In genomic region chr2:74036450-74037175, GRCh38 we compare ENCODE assay signal across 11 cellular contexts. TPM values are rescaled to one million over a fixed set of nuclear protein-coding genes. Genes with fewer than 3 reads are reported as not detected.
DNase-seq lines count a peak whose midpoint lies in the region; ATAC-seq and TF ChIP-seq lines count a peak whose summit lies in the region.
"Had no signal": no experiment of that assay in that cellular context is flagged by ENCODE, and none has a peak within 500 bp of the region (broad histone marks: within the 10 kb centered on the region; RNA-seq: fewer than 3 reads in every experiment).

No MANE protein-coding gene starts in this region.

- no peaks in the 10 kb centered on the region for H3K27me3 Mint-ChIP-seq in activated naive CD8-positive, alpha-beta T cell treated with anti-CD3 and anti-CD28 coated beads for 36 hours
- H3K27me3 Mint-ChIP-seq in natural killer cell (ENCODE audit: low read depth in 2 of 2): no peaks in the 10 kb centered on the region

- peaks cover 66% of the 10 kb centered on the region for H3K4me1 Mint-ChIP-seq in activated naive CD8-positive, alpha-beta T cell treated with anti-CD3 and anti-CD28 coated beads for 36 hours
- H3K4me1 Mint-ChIP-seq in natural killer cell: peaks cover 88 to 92% of the 10 kb centered on the region in 2 donors

- H3K4me3 Mint-ChIP-seq in activated naive CD8-positive, alpha-beta T cell treated with anti-CD3 and anti-CD28 coated beads for 36 hours: no peak overlapping the region
- H3K4me3 Mint-ChIP-seq in natural killer cell: peak overlapping the region; percentile 69
- H3K4me3 Mint-ChIP-seq: neural progenitor cell had no signal

- peak overlapping the region; percentile 0 for H3K27ac Mint-ChIP-seq in activated naive CD8-positive, alpha-beta T cell treated with anti-CD3 and anti-CD28 coated beads for 36 hours
- peak overlapping the region; percentile 66 to 70 for H3K27ac Mint-ChIP-seq in natural killer cell
- H3K27ac Mint-ChIP-seq: neural progenitor cell had no signal

- intact Hi-C loops in natural killer cell (cut with micrococcal nuclease): no loop called here

- DNase-seq in NCI-H2107 treated with DMSO at 0.1 percent for 48 hours (lab: John Stamatoyannopoulos, UW; ENCODE audit: unreplicated experiment): peak; percentile 8
- DNase-seq in NCI-H2107 (lab: John Stamatoyannopoulos, UW): no peak
- DNase-seq in LHCN-M2 (ENCODE audit: low read depth): peak; percentile 20
- DNase-seq in activated naive CD8-positive, alpha-beta T cell treated with anti-CD3 and anti-CD28 coated beads for 36 hours: no peak
- no peak for DNase-seq in natural killer cell
- DNase-seq in Ammon's horn (ENCODE audit: low spot score): no peak
- DNase-seq in HT-29 (ENCODE audit: low spot score): no peak
- DNase-seq: foreskin melanocyte, NCI-H774 had no signal

- ATAC-seq in natural killer cell (no peak), GM21390 (IDR thresholded peaks at IDR 0.05; ENCODE audit: unreplicated experiment) (no peak)

- H3K36me3 Mint-ChIP-seq in activated naive CD8-positive, alpha-beta T cell treated with anti-CD3 and anti-CD28 coated beads for 36 hours: peaks cover 9% of the 10 kb centered on the region
- H3K36me3 Mint-ChIP-seq in natural killer cell: no peaks in the 10 kb centered on the region

- no peaks in the 10 kb centered on the region for H3K9me3 Mint-ChIP-seq in activated naive CD8-positive, alpha-beta T cell treated with anti-CD3 and anti-CD28 coated beads for 36 hours
- no peaks in the 10 kb centered on the region for H3K9me3 Mint-ChIP-seq in natural killer cell
- H3K9me3 Mint-ChIP-seq: neural progenitor cell had no signal

- no peak for TF ChIP-seq CTCF in natural killer cell (IDR thresholded peaks at IDR 0.05)

RNA-seq across cellular contexts. Expression of gene TET3, which starts 51.9 kb away (rescaled TPM):
- total RNA-seq in LHCN-M2 (2014; rRNA removed) (2.9 and 3.7 TPM in 2 replicates), natural killer cell (10 to 100 TPM; 40.0 to 47.9 (median 45.3) TPM)
- 1.2 TPM for polyA plus RNA-seq in LHCN-M2 (2012)
- total RNA-seq in activated naive CD8-positive, alpha-beta T cell treated with anti-CD3 and anti-CD28 coated beads for 36 hours: 10 to 100 TPM; 14.8 TPM
- total RNA-seq in HT-29 (2014; rRNA removed; shearing (Covaris generic)): 11.7 and 13.3 TPM in 2 replicates

Comparison
In these comparisons a context has a peak if more than half of its experiments do, and no peak if none do; other contexts are left out.
1. DNase-seq: peak in NCI-H2107 treated with DMSO at 0.1 percent for 48 hours (single experiment) and LHCN-M2 (single experiment); none in NCI-H2107 (single experiment), activated naive CD8-positive, alpha-beta T cell treated with anti-CD3 and anti-CD28 coated beads for 36 hours (single experiment), natural killer cell (single experiment), Ammon's horn (single experiment) and HT-29 (single experiment).